ENCODE assay signal across 26 cellular contexts in the genomic region with DNA sequence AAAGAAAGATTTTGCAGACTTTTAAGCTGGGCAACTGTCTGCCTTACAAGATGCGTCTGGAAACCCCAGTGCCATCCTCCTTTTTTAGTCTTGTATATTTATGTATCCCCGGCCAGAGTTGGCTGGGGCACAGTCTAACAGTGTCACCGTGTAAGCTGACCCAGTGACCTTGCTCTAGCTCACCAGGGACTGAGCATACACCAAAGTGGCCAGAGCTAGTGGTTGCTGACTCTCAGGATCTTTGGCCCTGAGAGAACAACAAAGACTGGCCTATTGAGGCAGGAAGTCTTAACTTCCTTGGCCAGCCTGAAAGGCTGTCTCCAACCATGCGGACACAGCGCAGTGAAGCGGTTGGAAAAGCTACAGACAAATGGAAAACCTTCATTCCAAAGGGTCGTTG.
DNase-seq lines count a peak whose midpoint lies in the region; ATAC-seq and TF ChIP-seq lines count a peak whose summit lies in the region.
"Had no signal": no experiment of that assay in that cellular context is flagged by ENCODE, and none has a peak within 500 bp of the region (broad histone marks: within the 10 kb centered on the region; RNA-seq: fewer than 3 reads in every experiment).

No MANE protein-coding gene starts in this region.

- H3K36me3 Mint-ChIP-seq in neural crest cell (ENCODE audit: low read depth): no peaks in the 10 kb centered on the region
- H3K36me3 Mint-ChIP-seq: CD8-positive, alpha-beta T cell had no signal

- TF ChIP-seq CTCF in neural crest cell (conservative IDR thresholded peaks at IDR 0.05): no peak

- ATAC-seq in left cardiac atrium (peak; percentile 71 to 76), GM21526 (IDR thresholded peaks at IDR 0.05; ENCODE audit: low FRiP score, unreplicated experiment) (no peak), GM18502 (IDR thresholded peaks at IDR 0.05; ENCODE audit: poor library complexity, unreplicated experiment) (no peak), HG03342 (IDR thresholded peaks at IDR 0.05; ENCODE audit: unreplicated experiment) (no peak)
- ATAC-seq: CD8-positive, alpha-beta T cell; esophagus mucosa; lower lobe of right lung; naive thymus-derived CD8-positive, alpha-beta T cell; SK-N-SH treated with all-trans-retinoic acid at 6 μM for 48 hours; T-helper 17 cell had no signal

- H3K4me1 Mint-ChIP-seq in neural crest cell: peaks cover 28% of the 10 kb centered on the region
- H3K4me1 Mint-ChIP-seq: naive thymus-derived CD8-positive, alpha-beta T cell; T-helper 17 cell had no signal

- H3K9me3 Mint-ChIP-seq in neural crest cell: peaks cover 4% of the 10 kb centered on the region
- H3K9me3 Mint-ChIP-seq: CD8-positive, alpha-beta T cell had no signal

- intact Hi-C loops in left cardiac atrium (cut with DNase I): no loop called here

- no peaks in the 10 kb centered on the region for H3K27me3 Mint-ChIP-seq in neural crest cell (ENCODE audit: low read depth)
- H3K27me3 Mint-ChIP-seq: B cell; naive thymus-derived CD8-positive, alpha-beta T cell; T-helper 17 cell had no signal

- H3K27ac Mint-ChIP-seq in neural crest cell (ENCODE audit: unreplicated experiment): peak overlapping the region; percentile 30
- H3K27ac Mint-ChIP-seq: B cell; CD8-positive, alpha-beta T cell; naive thymus-derived CD8-positive, alpha-beta T cell; T-helper 17 cell had no signal

- DNase-seq in Ammon's horn (ENCODE audit: low spot score) (peak; percentile 7), NCI-H748 treated with DMSO at 0.1 percent for 48 hours (lab: John Stamatoyannopoulos, UW) (peak; percentile 19), left cardiac atrium (no peak), neural crest cell (ENCODE audit: low read depth, low spot score) (peak; percentile 9), NCI-H526 treated with DMSO at 0.1 percent for 48 hours (lab: John Stamatoyannopoulos, UW) (no peak)
- DNase-seq: activated CD4-positive, alpha-beta T cell treated with anti-CD3 and anti-CD28 coated beads, Interleukin-2, amount 50 U/mL, for 48 hours; activated T-cell treated with anti-CD3 and anti-CD28 coated beads, Interleukin-2, amount 50 U/mL, for 48 hours; caudate nucleus; CD8-positive, alpha-beta T cell; cortex of kidney; islet precursor cell; lower lobe of right lung; naive thymus-derived CD8-positive, alpha-beta T cell; NCI-H1436 treated with DMSO at 0.1 percent for 48 hours; NCI-H2107; NCI-H446; stimulated activated CD4-positive, alpha-beta T cell treated with anti-CD3 and anti-CD28 coated beads, Interleukin-12 subunit alpha, Interleukin-12 subunit beta, amount 100 ng/mL, for 4 hours; stimulated activated CD4-positive, alpha-beta T cell treated with anti-CD3 and anti-CD28 coated beads, Interleukin-2, amount 100 ng/mL, for 48 hours; T-helper 17 cell; thyroid gland had no signal

- no peak overlapping the region for H3K4me3 Mint-ChIP-seq in neural crest cell
- H3K4me3 Mint-ChIP-seq: B cell; CD8-positive, alpha-beta T cell; naive thymus-derived CD8-positive, alpha-beta T cell; T-helper 17 cell had no signal

Comparison
In these comparisons a context has a peak if more than half of its experiments do, and no peak if none do; other contexts are left out.
1. DNase-seq: peak in Ammon's horn (single experiment), NCI-H748 treated with DMSO at 0.1 percent for 48 hours (single experiment) and neural crest cell (single experiment); none in left cardiac atrium (single experiment) and NCI-H526 treated with DMSO at 0.1 percent for 48 hours (single experiment).
2. ATAC-seq: peak in left cardiac atrium (2 of 2); none in GM21526 (single experiment), GM18502 (single experiment) and HG03342 (single experiment).